ENCODE assay signal across 17 cellular contexts in genomic region chr9:36416870-36417269, GRCh38. TPM values are rescaled to one million over a fixed set of nuclear protein-coding genes. Genes with fewer than 3 reads are reported as not detected.
A peak's percentile ranks its signal among the peaks of the same experiment; 100 is the strongest.
DNase-seq lines count a peak whose midpoint lies in the region; ATAC-seq and TF ChIP-seq lines count a peak whose summit lies in the region.
"Had no signal": no experiment of that assay in that cellular context is flagged by ENCODE, and none has a peak within 500 bp of the region (broad histone marks: within the 10 kb centered on the region; RNA-seq: fewer than 3 reads in every experiment).

No MANE protein-coding gene starts in this region.

- H3K4me3 ChIP-seq in LNCaP clone FGC (ENCODE audit: low read depth, low read length) (no peak overlapping the region), prostate gland (no peak overlapping the region)
- H3K4me3 ChIP-seq: A549, K562 had no signal

- TF ChIP-seq CTCF in C4-2B (conservative IDR thresholded peaks at IDR 0.05): no peak
- no peak for TF ChIP-seq CTCF in LNCaP clone FGC (IDR thresholded peaks at IDR 0.05; ENCODE audit: control insufficient read depth, extremely low read depth, insufficient read depth)
- TF ChIP-seq CTCF in prostate gland (IDR thresholded peaks at IDR 0.05): no peak

- peak; percentile 72 for DNase-seq in LNCaP clone FGC (ENCODE audit: low read depth)
- DNase-seq in left lobe of liver (ENCODE audit: low spot score): peak; percentile 72
- peak; percentile 73 for DNase-seq in prostate gland (ENCODE audit: low spot score)
- DNase-seq: DMS79 treated with DMSO at 0.1 percent for 48 hours, MV-4-11, NCI-H1694 treated with DMSO at 0.1 percent for 48 hours, NCI-H2107, NCI-H510A treated with DMSO at 0.1 percent for 48 hours, NCI-H774, OCI-M1, Right ventricle myocardium superior had no signal

- no peaks in the 10 kb centered on the region for H3K9me3 ChIP-seq in prostate gland
- H3K9me3 ChIP-seq: A549 had no signal

- intact Hi-C loops in prostate gland (cut with DNase I): no loop called here

- peaks cover 17% of the 10 kb centered on the region for H3K4me1 ChIP-seq in prostate gland (replicated peaks)

- no peaks in the 10 kb centered on the region for H3K36me3 ChIP-seq in prostate gland

- H3K27ac ChIP-seq in C4-2B: peak overlapping the region; percentile 23
- peak overlapping the region; percentile 41 to 72 for H3K27ac ChIP-seq in prostate gland

- ATAC-seq in left lobe of liver (no peak), HG02852 (IDR thresholded peaks at IDR 0.05; ENCODE audit: unreplicated experiment) (no peak), HG02981 (IDR thresholded peaks at IDR 0.05; ENCODE audit: unreplicated experiment) (no peak), GM18858 (IDR thresholded peaks at IDR 0.05; ENCODE audit: unreplicated experiment) (no peak)
- ATAC-seq: A549, K562 had no signal

- TF ChIP-seq POLR2A in prostate gland (IDR thresholded peaks at IDR 0.05): no peak

- 53% methylated on average over 8 of the region's 8 CpGs for WGBS in prostate gland

- H3K27me3 ChIP-seq in prostate gland (replicated peaks; ENCODE audit: insufficient read depth): no peaks in the 10 kb centered on the region

RNA-seq across cellular contexts. Expression of gene RNF38, which starts 16.8 kb away (rescaled TPM):
- 12.9 TPM for total RNA-seq in left lobe of liver
- 10 to 100 TPM; 27.8 to 99.6 TPM for total RNA-seq in prostate gland
